Comparison of ENCODE assay signal across 1 cellular context in genomic region chr6:160104821-160105517, GRCh38.
TF ChIP-seq lines count a peak whose summit lies in the region.

No MANE protein-coding gene starts in this region.

TF ChIP-seq in H1, 55 proteins besides CTCF, POLR2A, EP300 and RAD21:
- TF ChIP-seq NANOG (IDR thresholded peaks at IDR 0.05; ENCODE audit: insufficient read depth, low read depth, low read length, poor library complexity, severe bottlenecking) (no peak), SP4 (IDR thresholded peaks at IDR 0.05; ENCODE audit: low read length) (no peak), SAP30 (IDR thresholded peaks at IDR 0.05; ENCODE audit: insufficient read depth, insufficient replicate concordance, low read length) (no peak), ATF2 (IDR thresholded peaks at IDR 0.05; ENCODE audit: low read length) (no peak), TAF7 (optimal IDR thresholded peaks at IDR 0.05; ENCODE audit: borderline replicate concordance, low read depth, low read length) (no peak), E2F6 (IDR thresholded peaks at IDR 0.05) (no peak), MAX (IDR thresholded peaks at IDR 0.05) (no peak), RNF2 (IDR thresholded peaks at IDR 0.05; ENCODE audit: borderline replicate concordance, low read depth, low read length, missing control alignments, poor library complexity, severe bottlenecking) (no peak), EGR1 (IDR thresholded peaks at IDR 0.05; ENCODE audit: borderline replicate concordance, low read depth, low read length) (no peak), EZH2 (IDR thresholded peaks at IDR 0.05; ENCODE audit: low read depth, low read length, severe bottlenecking) (no peak), JUN (IDR thresholded peaks at IDR 0.05; ENCODE audit: low read depth, low read length) (no peak), HDAC6 (IDR thresholded peaks at IDR 0.05; ENCODE audit: low read depth, low read length) (no peak), TAF1 (IDR thresholded peaks at IDR 0.05; ENCODE audit: low read depth, low read length) (no peak), CBX8 (IDR thresholded peaks at IDR 0.05; ENCODE audit: borderline replicate concordance, low read depth, low read length) (no peak), GABPA (IDR thresholded peaks at IDR 0.05; ENCODE audit: borderline replicate concordance, insufficient read depth, low read length) (no peak)
